Comparison of ENCODE assay signal across 36 cellular contexts in the genomic region with DNA sequence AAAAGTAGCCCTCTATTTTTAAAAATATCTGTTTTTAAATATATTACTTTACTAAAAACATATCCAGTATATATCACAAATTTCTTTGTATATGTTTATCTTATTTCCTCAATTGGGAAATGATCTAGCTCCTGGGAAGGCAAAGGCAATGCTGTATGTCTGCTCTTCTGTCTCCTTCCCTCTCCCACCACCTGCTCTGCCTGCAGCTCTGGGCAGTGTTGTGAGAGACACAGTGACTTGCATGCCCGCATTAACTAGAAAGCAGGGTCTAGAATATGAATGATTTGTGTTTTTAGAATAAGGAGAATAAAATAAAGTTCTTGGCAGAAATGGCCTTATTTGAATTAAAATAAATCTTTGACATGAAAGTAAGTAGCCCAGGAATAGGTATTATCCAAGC. TPM values are rescaled to one million over a fixed set of nuclear protein-coding genes. Genes with fewer than 3 reads are reported as not detected.
"Had no signal": no experiment of that assay in that cellular context is flagged by ENCODE, and none has a peak within 500 bp of the region (broad histone marks: within the 10 kb centered on the region; RNA-seq: fewer than 3 reads in every experiment).

No MANE protein-coding gene starts in this region.

- H3K4me1 ChIP-seq: adrenal gland, body of pancreas, breast epithelium had no signal

- DNase-seq: activated CD4-positive, alpha-beta memory T cell treated with anti-CD3 and anti-CD28 coated beads, Interleukin-2, amount 10 ng/mL, durations not matched to agents 7 days and 5 days; activated CD4-positive, alpha-beta T cell treated with anti-CD3 and anti-CD28 coated beads for 1 hour; activated CD4-positive, alpha-beta T cell treated with anti-CD3 and anti-CD28 coated beads for 36 hours; activated CD4-positive, alpha-beta T cell treated with anti-CD3 and anti-CD28 coated beads for 48 hours; activated CD4-positive, alpha-beta T cell treated with anti-CD3 and anti-CD28 coated beads, Interleukin-2, amount 10 ng/mL, durations not matched to agents 7 days and 5 days; activated CD4-positive, alpha-beta T cell treated with anti-CD3 and anti-CD28 coated beads, Interleukin-2, amount 50 U/mL, for 48 hours; activated CD4-positive, CD25-positive, alpha-beta regulatory T cell; activated CD8-positive, alpha-beta memory T cell treated with anti-CD3 and anti-CD28 coated beads for 24 hours; activated CD8-positive, alpha-beta memory T cell treated with anti-CD3 and anti-CD28 coated beads, Interleukin-2, amount 10 ng/mL, durations not matched to agents 7 days and 5 days; activated CD8-positive, alpha-beta memory T cell treated with anti-CD3 and anti-CD28 coated beads, Interleukin-2, amount 50 U/mL, for 48 hours; activated CD8-positive, alpha-beta T cell treated with anti-CD3 and anti-CD28 coated beads, Interleukin-2, amount 10 ng/mL, durations not matched to agents 7 days and 5 days; activated effector memory CD4-positive, alpha-beta T cell treated with Interleukin-2 at 50 U/mL for 16 hours; activated gamma-delta T cell; activated naive CD4-positive, alpha-beta T cell treated with anti-CD3 and anti-CD28 coated beads for 36 hours; activated naive CD4-positive, alpha-beta T cell treated with anti-CD3 and anti-CD28 coated beads, Interleukin-2, amount 50 U/mL, for 16 hours; activated naive CD8-positive, alpha-beta T cell treated with anti-CD3 and anti-CD28 coated beads for 36 hours; activated T-cell treated with anti-CD3 and anti-CD28 coated beads, Interleukin-2, amount 50 U/mL, for 24 hours; activated T-cell treated with anti-CD3 and anti-CD28 coated beads, Interleukin-2, amount 50 U/mL, for 48 hours; adrenal gland; amniotic stem cell; aorta; body of pancreas; central memory CD4-positive, alpha-beta T cell; T-cell; T-helper 17 cell; WERI-Rb-1 had no signal

- H3K27ac ChIP-seq: adrenal gland, body of pancreas, brain microvascular endothelial cell, breast epithelium, WERI-Rb-1 had no signal

- H3K9me3 ChIP-seq: adrenal gland, body of pancreas, breast epithelium had no signal

- H3K4me3 ChIP-seq: adrenal gland, body of pancreas, breast epithelium had no signal

- H3K27me3 ChIP-seq: adrenal gland, body of pancreas, brain microvascular endothelial cell, breast epithelium had no signal

- ATAC-seq: activated CD4-positive, alpha-beta T cell treated with anti-CD3 and anti-CD28 coated beads for 36 hours; activated CD4-positive, CD25-positive, alpha-beta regulatory T cell treated with anti-CD3 and anti-CD28 coated beads, Interleukin-2, amount 50 U/mL, for 24 hours; activated CD8-positive, alpha-beta memory T cell treated with anti-CD3 and anti-CD28 coated beads, Interleukin-2, amount 10 ng/mL, durations not matched to agents 7 days and 5 days; activated CD8-positive, alpha-beta T cell treated with anti-CD3 and anti-CD28 coated beads, Interleukin-2, amount 10 ng/mL, durations not matched to agents 7 days and 5 days; activated naive CD4-positive, alpha-beta T cell treated with anti-CD3 and anti-CD28 coated beads, Interleukin-2, amount 50 U/mL, for 72 hours; body of pancreas; T-cell; T-helper 17 cell; WTC11 had no signal

- H3K36me3 ChIP-seq: adrenal gland, brain microvascular endothelial cell, breast epithelium, WERI-Rb-1 had no signal

RNA-seq across cellular contexts. Expression of a gene that starts 11.1 kb away (rescaled TPM):
- total RNA-seq: activated CD4-positive, alpha-beta memory T cell treated with anti-CD3 and anti-CD28 coated beads, Interleukin-2, amount 10 ng/mL, durations not matched to agents 7 days and 5 days; activated CD4-positive, alpha-beta T cell treated with anti-CD3 and anti-CD28 coated beads for 36 hours; activated CD4-positive, alpha-beta T cell treated with anti-CD3 and anti-CD28 coated beads, Interleukin-2, amount 10 ng/mL, durations not matched to agents 7 days and 5 days; activated CD8-positive, alpha-beta memory T cell treated with anti-CD3 and anti-CD28 coated beads, Interleukin-2, amount 10 ng/mL, durations not matched to agents 7 days and 5 days; activated CD8-positive, alpha-beta T cell treated with anti-CD3 and anti-CD28 coated beads, Interleukin-2, amount 10 ng/mL, durations not matched to agents 7 days and 5 days; activated naive CD4-positive, alpha-beta T cell treated with anti-CD3 and anti-CD28 coated beads for 36 hours; activated naive CD4-positive, alpha-beta T cell treated with anti-CD3 and anti-CD28 coated beads, Interleukin-2, amount 50 U/mL, for 72 hours; activated naive CD8-positive, alpha-beta T cell treated with anti-CD3 and anti-CD28 coated beads for 36 hours; activated T-helper 2 cell treated with anti-CD3 and anti-CD28 coated beads, Interferon-gamma antibody, Interleukin-2, Interleukin-4, amounts not matched to agents 10 μg/mL and 5 μg/mL and 100 μg/mL, durations not matched to agents 14 hours and 24 hours and 36 hours; aorta; astrocyte; breast epithelium; cardiac septum; T-helper 1 cell treated with Interleukin-12 subunit alpha and Interleukin-12 subunit beta and Interleukin-4 antibody, amounts not matched to agents 30 ng/mL and 1 ng/mL, for 36 hours; T-helper 17 cell; T-helper 2 cell treated with Interferon-gamma antibody and Interleukin-4, amounts not matched to agents 100 ng/mL and 5 ng/mL, for 36 hours had no signal
